ENCODE assay signal across 13 cellular contexts in genomic region chr10:45809829-45810228, GRCh38. TPM values are rescaled to one million over a fixed set of nuclear protein-coding genes. Genes with fewer than 3 reads are reported as not detected.
DNase-seq lines count a peak whose midpoint lies in the region; ATAC-seq and TF ChIP-seq lines count a peak whose summit lies in the region.
"Had no signal": no experiment of that assay in that cellular context is flagged by ENCODE, and none has a peak within 500 bp of the region (broad histone marks: within the 10 kb centered on the region; RNA-seq: fewer than 3 reads in every experiment).

No MANE protein-coding gene starts in this region.

- 41 to 63% (median 51%) methylated on average over 4 of the region's 4 CpGs for WGBS in psoas muscle, 3 donors

- TF ChIP-seq CTCF in psoas muscle (IDR thresholded peaks at IDR 0.05), result no peak

- DNase-seq in DMS 273 (lab: John Stamatoyannopoulos, UW; ENCODE audit: unreplicated experiment) (peak; percentile 67), HuH-7 (ENCODE audit: low spot score) (peak; percentile 22), SW480 (ENCODE audit: low spot score) (peak; percentile 4), iPS-NIHi7 (ENCODE audit: extremely low spot score) (peak; percentile 20), activated gamma-delta T cell treated with Interleukin-2 at 50 U/mL for 16 hours (no peak), psoas muscle (no peak)
- no peak for DNase-seq in stimulated activated CD4-positive, alpha-beta T cell treated with anti-CD3 and anti-CD28 coated beads, Interleukin-4, amount 100 ng/mL, for 24 hours
- DNase-seq: CD4-positive, alpha-beta memory T cell; MV-4-11; NCI-H2227 treated with DMSO at 0.1 percent for 48 hours; right cardiac atrium had no signal

- no peaks in the 10 kb centered on the region for H3K36me3 ChIP-seq in psoas muscle (ENCODE audit: insufficient read depth in 1 of 2, low read depth in 1 of 2)

- intact Hi-C loops in psoas muscle (cut with DNase I), result no loop called here

- H3K4me3 ChIP-seq in psoas muscle, result no peak overlapping the region
- H3K4me3 ChIP-seq: dorsolateral prefrontal cortex had no signal

- no peak overlapping the region for H3K27ac ChIP-seq in psoas muscle
- H3K27ac ChIP-seq: dorsolateral prefrontal cortex had no signal

- ATAC-seq in GM19452 (IDR thresholded peaks at IDR 0.05; ENCODE audit: unreplicated experiment), result no peak
- ATAC-seq in psoas muscle, result no peak
- ATAC-seq: right cardiac atrium had no signal

- H3K4me1 ChIP-seq in psoas muscle, result no peaks in the 10 kb centered on the region

- no peaks in the 10 kb centered on the region for H3K9me3 ChIP-seq in psoas muscle

- no peaks in the 10 kb centered on the region for H3K27me3 ChIP-seq in psoas muscle (ENCODE audit: insufficient read depth in 3 of 3, low read length in 2 of 3)
- H3K27me3 ChIP-seq: dorsolateral prefrontal cortex had no signal

RNA-seq across cellular contexts. Expression of gene AGAP4, which starts 37.5 kb away (rescaled TPM):
- total RNA-seq in psoas muscle, result 1 to 10 TPM; 2.0 to 7.0 (median 6.1) TPM
- polyA plus RNA-seq in psoas muscle, result 1 to 10 TPM; 3.2 to 4.6 (median 4.0) TPM

Comparison
In these comparisons a context has a peak if more than half of its experiments do, and no peak if none do; other contexts are left out.
1. DNase-seq: peak in DMS 273 (single experiment), HuH-7 (single experiment), SW480 (single experiment) and iPS-NIHi7 (single experiment); none in activated gamma-delta T cell treated with Interleukin-2 at 50 U/mL for 16 hours (single experiment), stimulated activated CD4-positive, alpha-beta T cell treated with anti-CD3 and anti-CD28 coated beads, Interleukin-4, amount 100 ng/mL, for 24 hours (single experiment) and psoas muscle (0 of 2).